In genomic region chr7:140924019-140924820, GRCh38 we compare ENCODE assay signal across 8 cellular contexts. TPM values are rescaled to one million over a fixed set of nuclear protein-coding genes. Genes with fewer than 3 reads are reported as not detected.
DNase-seq lines count a peak whose midpoint lies in the region; ATAC-seq and FAIRE-seq lines count a peak whose summit lies in the region.

No MANE protein-coding gene starts in this region.

- no peaks in the 10 kb centered on the region for H3K9me3 Mint-ChIP-seq in effector memory CD8-positive, alpha-beta T cell

- H3K36me3 Mint-ChIP-seq in effector memory CD8-positive, alpha-beta T cell (ENCODE audit: insufficient read depth), result peaks cover 4% of the 10 kb centered on the region

- H2BK15ac ChIP-seq in mesendoderm (replicated peaks; ENCODE audit: low read depth), result no peak overlapping the region

- H4K5ac ChIP-seq in mesendoderm (ENCODE audit: low read length), result no peak overlapping the region

- H3K36me3 ChIP-seq in mesendoderm (ENCODE audit: control insufficient read depth, insufficient read depth, low read length), result no peaks in the 10 kb centered on the region

- no peaks in the 10 kb centered on the region for H3K4me1 ChIP-seq in mesendoderm (ENCODE audit: control insufficient read depth, low read depth, low read length)

- H3K79me1 ChIP-seq in mesendoderm (ENCODE audit: low read length), result peaks cover 6% of the 10 kb centered on the region

- peak overlapping the region; percentile 93 for H3K56ac ChIP-seq in mesendoderm (ENCODE audit: low read length)

- H3K4ac ChIP-seq in mesendoderm (ENCODE audit: low read depth, low read length), result peak overlapping the region; percentile 100

- H3K4me2 ChIP-seq in mesendoderm (ENCODE audit: low read length), result peak overlapping the region; percentile 48

- H3K27me3 Mint-ChIP-seq in effector memory CD8-positive, alpha-beta T cell, result no peaks in the 10 kb centered on the region

- peak overlapping the region; percentile 40 for H3K4me3 ChIP-seq in mesendoderm (ENCODE audit: low read length)

- H3K18ac ChIP-seq in mesendoderm (ENCODE audit: low read length), result peak overlapping the region; percentile 97

- no peak overlapping the region for H4K8ac ChIP-seq in mesendoderm (ENCODE audit: low read depth, low read length)

- no peak overlapping the region for H3K4me3 Mint-ChIP-seq in effector memory CD8-positive, alpha-beta T cell

- peak; percentile 69 for DNase-seq in CD1c-positive myeloid dendritic cell (ENCODE audit: extremely low spot score)
- DNase-seq in GM19239 (ENCODE audit: insufficient read length, low spot score), result peak; percentile 61
- peak; percentile 65 for DNase-seq in NCI-H774 (lab: John Stamatoyannopoulos, UW)
- peak; percentile 55 to 64 for DNase-seq in activated CD8-positive, alpha-beta memory T cell treated with anti-CD3 and anti-CD28 coated beads for 1 hour (ENCODE audit: extremely low read depth in 1 of 2, low read depth in 1 of 2)
- DNase-seq in effector memory CD8-positive, alpha-beta T cell, result peak; percentile 82 to 83 (median 82)
- DNase-seq in mesendoderm, result peak; percentile 92
- DNase-seq in stimulated activated CD8-positive, alpha-beta memory T cell treated with anti-CD3 and anti-CD28 coated beads, Interleukin-15, amount 100 ng/mL, for 1 hour (ENCODE audit: low read depth), result peak; percentile 50

- no peak overlapping the region for H2BK5ac ChIP-seq in mesendoderm (ENCODE audit: low read length)

- ATAC-seq in HG03439 (IDR thresholded peaks at IDR 0.05; ENCODE audit: unreplicated experiment), result peak; percentile 88
- peak; percentile 77 for ATAC-seq in effector memory CD8-positive, alpha-beta T cell (replicated peaks)

- H3K27ac Mint-ChIP-seq in effector memory CD8-positive, alpha-beta T cell, result no peak overlapping the region

- no peak overlapping the region for H3K23ac ChIP-seq in mesendoderm (ENCODE audit: low read length)

- H3K9ac ChIP-seq in mesendoderm (ENCODE audit: low read length), result peak overlapping the region; percentile 88

- H2BK120ac ChIP-seq in mesendoderm (ENCODE audit: low read depth, low read length), result peak overlapping the region; percentile 88

- peaks cover 16% of the 10 kb centered on the region for H3K79me2 ChIP-seq in mesendoderm (ENCODE audit: control insufficient read depth, insufficient read depth, low read length)

- H2AK5ac ChIP-seq in mesendoderm (ENCODE audit: low read length), result no peak overlapping the region

- H3K27me3 ChIP-seq in mesendoderm (ENCODE audit: insufficient read depth, low read length, poor library complexity), result no peaks in the 10 kb centered on the region

- WGBS in mesendoderm (ENCODE audit: extremely low coverage, insufficient coverage, low lambda C conversion rate), result no CpG with 5 or more reads among the region's 69 CpGs

- FAIRE-seq in GM19239 (lab: Jason Lieb, UNC), result peak; percentile 92

- H3K4me1 Mint-ChIP-seq in effector memory CD8-positive, alpha-beta T cell (ENCODE audit: low read depth in 2 of 2), result peaks cover 12 to 20% of the 10 kb centered on the region in 2 donors

- peak overlapping the region; percentile 96 for H3K27ac ChIP-seq in mesendoderm (ENCODE audit: low read depth, low read length)

RNA-seq across cellular contexts. Expression of gene BRAF, which starts 0.5 kb away (rescaled TPM):
- 8.5 TPM for polyA plus RNA-seq in mesendoderm (2013, experiment 1 of 2)
- 8.9 TPM for polyA plus RNA-seq in mesendoderm (2013, experiment 2 of 2)

Comparison
In these comparisons a context has a peak if more than half of its experiments do, and no peak if none do; other contexts are left out.
1. Peak in every context shown above with its lines: DNase-seq, ATAC-seq, H3K4me3 ChIP-seq and H3K27ac ChIP-seq.